In the genomic region with DNA sequence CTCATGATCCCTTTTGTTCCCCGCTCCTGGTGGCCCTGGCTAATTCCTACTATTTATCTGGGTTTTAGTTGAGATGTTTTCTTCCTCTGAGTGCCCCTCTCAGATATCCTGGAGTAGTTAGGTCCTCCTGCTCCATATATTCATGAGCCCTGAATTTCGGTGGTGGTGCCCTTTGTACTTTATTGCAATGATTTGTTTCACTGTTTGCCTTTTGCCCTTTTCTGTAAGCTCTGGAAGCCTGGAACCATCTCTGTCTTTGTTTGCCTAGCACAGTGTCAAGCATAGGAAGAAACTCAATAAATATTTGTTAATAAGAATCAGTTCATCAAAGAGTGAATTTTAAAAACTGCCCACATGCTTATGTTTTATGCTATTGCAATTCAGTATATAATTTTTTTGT, we compare ENCODE assay signal across 25 cellular contexts.
"Had no signal": no experiment of that assay in that cellular context is flagged by ENCODE, and none has a peak within 500 bp of the region (broad histone marks: within the 10 kb centered on the region; RNA-seq: fewer than 3 reads in every experiment).

No MANE protein-coding gene starts in this region.

- H3K27ac ChIP-seq: KMS-11, RWPE1 had no signal

- H3K9me2 ChIP-seq: SK-N-SH had no signal

- H3K9me3 ChIP-seq: SK-N-SH had no signal

- H3K4me3 ChIP-seq: K562 had no signal

- H3K9ac ChIP-seq: KMS-11, SK-N-SH had no signal

- DNase-seq: Kasumi-1, MV-4-11, NCI-H1048, NCI-H1105, NCI-H1417, NCI-H1436 treated with DMSO at 0.1 percent for 48 hours, NCI-H1694, NCI-H187 treated with DMSO at 0.1 percent for 48 hours, NCI-H2029 treated with DMSO at 0.1 percent for 48 hours, NCI-H2171 treated with DMSO at 0.1 percent for 48 hours, NCI-H2227 treated with DMSO at 0.1 percent for 48 hours, NCI-H446, NCI-H510A, NCI-H524 treated with DMSO at 0.1 percent for 48 hours, NCI-H69, NCI-H774, PC-3, SHP77, SK-N-SH, SW 1271, T-cell had no signal

- H3K4me2 ChIP-seq: KMS-11, SK-N-SH had no signal

- ATAC-seq: K562, Panc1, PC-3, T-cell had no signal
